ENCODE assay signal across 1 cellular context in the genomic region with DNA sequence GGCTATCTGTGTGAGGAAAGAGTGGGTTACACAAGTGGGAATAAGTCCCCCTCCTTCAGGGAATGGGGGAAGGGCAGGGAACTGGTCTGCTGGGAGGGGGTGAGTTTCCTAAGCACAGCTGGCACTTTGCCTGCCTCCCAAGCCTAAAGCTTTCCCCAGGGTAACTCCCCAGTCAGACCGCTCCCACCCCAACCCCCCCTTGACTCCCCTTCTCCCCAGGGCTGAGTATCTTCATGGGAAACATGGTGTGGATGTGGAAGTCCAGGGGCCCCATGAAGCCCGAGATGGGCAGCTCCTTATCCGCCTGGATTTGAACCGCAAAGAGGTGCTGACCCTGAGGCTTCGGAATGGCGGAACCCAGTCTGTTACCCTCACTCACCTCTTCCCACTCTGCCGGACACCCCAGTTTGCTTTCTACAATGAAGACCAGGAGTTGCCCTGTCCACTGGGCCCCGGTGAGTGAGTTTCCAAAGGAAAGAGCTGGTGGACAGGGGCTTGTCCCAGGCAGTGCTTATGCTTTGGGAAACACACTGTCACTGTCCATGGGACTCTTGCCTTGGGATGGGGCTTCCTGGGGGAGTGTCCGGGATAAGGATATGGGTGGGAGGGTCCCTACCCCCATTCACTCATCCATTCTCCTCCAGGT.
TF ChIP-seq lines count a peak whose summit lies in the region.

No MANE protein-coding gene starts in this region.

TF ChIP-seq in K562, 482 proteins besides CTCF, POLR2A, EP300 and RAD21:
- TF ChIP-seq, protein P1, sequence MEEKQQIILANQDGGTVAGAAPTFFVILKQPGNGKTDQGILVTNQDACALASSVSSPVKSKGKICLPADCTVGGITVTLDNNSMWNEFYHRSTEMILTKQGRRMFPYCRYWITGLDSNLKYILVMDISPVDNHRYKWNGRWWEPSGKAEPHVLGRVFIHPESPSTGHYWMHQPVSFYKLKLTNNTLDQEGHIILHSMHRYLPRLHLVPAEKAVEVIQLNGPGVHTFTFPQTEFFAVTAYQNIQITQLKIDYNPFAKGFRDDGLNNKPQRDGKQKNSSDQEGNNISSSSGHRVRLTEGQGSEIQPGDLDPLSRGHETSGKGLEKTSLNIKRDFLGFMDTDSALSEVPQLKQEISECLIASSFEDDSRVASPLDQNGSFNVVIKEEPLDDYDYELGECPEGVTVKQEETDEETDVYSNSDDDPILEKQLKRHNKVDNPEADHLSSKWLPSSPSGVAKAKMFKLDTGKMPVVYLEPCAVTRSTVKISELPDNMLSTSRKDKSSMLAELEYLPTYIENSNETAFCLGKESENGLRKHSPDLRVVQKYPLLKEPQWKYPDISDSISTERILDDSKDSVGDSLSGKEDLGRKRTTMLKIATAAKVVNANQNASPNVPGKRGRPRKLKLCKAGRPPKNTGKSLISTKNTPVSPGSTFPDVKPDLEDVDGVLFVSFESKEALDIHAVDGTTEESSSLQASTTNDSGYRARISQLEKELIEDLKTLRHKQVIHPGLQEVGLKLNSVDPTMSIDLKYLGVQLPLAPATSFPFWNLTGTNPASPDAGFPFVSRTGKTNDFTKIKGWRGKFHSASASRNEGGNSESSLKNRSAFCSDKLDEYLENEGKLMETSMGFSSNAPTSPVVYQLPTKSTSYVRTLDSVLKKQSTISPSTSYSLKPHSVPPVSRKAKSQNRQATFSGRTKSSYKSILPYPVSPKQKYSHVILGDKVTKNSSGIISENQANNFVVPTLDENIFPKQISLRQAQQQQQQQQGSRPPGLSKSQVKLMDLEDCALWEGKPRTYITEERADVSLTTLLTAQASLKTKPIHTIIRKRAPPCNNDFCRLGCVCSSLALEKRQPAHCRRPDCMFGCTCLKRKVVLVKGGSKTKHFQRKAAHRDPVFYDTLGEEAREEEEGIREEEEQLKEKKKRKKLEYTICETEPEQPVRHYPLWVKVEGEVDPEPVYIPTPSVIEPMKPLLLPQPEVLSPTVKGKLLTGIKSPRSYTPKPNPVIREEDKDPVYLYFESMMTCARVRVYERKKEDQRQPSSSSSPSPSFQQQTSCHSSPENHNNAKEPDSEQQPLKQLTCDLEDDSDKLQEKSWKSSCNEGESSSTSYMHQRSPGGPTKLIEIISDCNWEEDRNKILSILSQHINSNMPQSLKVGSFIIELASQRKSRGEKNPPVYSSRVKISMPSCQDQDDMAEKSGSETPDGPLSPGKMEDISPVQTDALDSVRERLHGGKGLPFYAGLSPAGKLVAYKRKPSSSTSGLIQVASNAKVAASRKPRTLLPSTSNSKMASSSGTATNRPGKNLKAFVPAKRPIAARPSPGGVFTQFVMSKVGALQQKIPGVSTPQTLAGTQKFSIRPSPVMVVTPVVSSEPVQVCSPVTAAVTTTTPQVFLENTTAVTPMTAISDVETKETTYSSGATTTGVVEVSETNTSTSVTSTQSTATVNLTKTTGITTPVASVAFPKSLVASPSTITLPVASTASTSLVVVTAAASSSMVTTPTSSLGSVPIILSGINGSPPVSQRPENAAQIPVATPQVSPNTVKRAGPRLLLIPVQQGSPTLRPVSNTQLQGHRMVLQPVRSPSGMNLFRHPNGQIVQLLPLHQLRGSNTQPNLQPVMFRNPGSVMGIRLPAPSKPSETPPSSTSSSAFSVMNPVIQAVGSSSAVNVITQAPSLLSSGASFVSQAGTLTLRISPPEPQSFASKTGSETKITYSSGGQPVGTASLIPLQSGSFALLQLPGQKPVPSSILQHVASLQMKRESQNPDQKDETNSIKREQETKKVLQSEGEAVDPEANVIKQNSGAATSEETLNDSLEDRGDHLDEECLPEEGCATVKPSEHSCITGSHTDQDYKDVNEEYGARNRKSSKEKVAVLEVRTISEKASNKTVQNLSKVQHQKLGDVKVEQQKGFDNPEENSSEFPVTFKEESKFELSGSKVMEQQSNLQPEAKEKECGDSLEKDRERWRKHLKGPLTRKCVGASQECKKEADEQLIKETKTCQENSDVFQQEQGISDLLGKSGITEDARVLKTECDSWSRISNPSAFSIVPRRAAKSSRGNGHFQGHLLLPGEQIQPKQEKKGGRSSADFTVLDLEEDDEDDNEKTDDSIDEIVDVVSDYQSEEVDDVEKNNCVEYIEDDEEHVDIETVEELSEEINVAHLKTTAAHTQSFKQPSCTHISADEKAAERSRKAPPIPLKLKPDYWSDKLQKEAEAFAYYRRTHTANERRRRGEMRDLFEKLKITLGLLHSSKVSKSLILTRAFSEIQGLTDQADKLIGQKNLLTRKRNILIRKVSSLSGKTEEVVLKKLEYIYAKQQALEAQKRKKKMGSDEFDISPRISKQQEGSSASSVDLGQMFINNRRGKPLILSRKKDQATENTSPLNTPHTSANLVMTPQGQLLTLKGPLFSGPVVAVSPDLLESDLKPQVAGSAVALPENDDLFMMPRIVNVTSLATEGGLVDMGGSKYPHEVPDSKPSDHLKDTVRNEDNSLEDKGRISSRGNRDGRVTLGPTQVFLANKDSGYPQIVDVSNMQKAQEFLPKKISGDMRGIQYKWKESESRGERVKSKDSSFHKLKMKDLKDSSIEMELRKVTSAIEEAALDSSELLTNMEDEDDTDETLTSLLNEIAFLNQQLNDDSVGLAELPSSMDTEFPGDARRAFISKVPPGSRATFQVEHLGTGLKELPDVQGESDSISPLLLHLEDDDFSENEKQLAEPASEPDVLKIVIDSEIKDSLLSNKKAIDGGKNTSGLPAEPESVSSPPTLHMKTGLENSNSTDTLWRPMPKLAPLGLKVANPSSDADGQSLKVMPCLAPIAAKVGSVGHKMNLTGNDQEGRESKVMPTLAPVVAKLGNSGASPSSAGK (IDR thresholded peaks at IDR 0.05), result no peak
- TF ChIP-seq, protein P2, sequence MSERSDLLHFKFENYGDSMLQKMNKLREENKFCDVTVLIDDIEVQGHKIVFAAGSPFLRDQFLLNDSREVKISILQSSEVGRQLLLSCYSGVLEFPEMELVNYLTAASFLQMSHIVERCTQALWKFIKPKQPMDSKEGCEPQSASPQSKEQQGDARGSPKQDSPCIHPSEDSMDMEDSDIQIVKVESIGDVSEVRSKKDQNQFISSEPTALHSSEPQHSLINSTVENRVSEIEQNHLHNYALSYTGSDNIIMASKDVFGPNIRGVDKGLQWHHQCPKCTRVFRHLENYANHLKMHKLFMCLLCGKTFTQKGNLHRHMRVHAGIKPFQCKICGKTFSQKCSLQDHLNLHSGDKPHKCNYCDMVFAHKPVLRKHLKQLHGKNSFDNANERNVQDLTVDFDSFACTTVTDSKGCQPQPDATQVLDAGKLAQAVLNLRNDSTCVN (CRISPR knock-in tag; IDR thresholded peaks at IDR 0.05), result no peak
- TF ChIP-seq TCF7 (IDR thresholded peaks at IDR 0.05; ENCODE audit: borderline replicate concordance), result no peak
